Comparison of ENCODE assay signal across 27 cellular contexts in the genomic region with DNA sequence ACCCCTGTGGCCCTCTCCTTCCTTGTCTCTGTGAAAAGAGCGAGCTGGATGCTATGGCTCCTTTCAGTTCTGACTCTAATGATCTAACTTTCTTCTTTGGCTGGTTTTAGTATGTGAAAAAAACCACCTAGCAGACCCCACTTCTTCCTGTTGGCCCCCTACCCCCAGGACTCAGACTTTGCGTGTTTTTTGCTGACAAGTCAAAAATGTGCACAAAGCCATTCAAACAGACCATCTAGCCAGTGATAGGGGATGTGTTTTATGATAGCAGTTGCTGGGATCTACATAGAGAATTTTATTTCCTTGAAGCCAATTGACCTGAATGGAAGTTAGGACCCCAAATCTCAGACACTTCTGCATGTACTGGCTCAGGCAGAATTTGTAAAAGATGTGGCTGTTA.
"Had no signal": no experiment of that assay in that cellular context is flagged by ENCODE, and none has a peak within 500 bp of the region (broad histone marks: within the 10 kb centered on the region; RNA-seq: fewer than 3 reads in every experiment).

No MANE protein-coding gene starts in this region.

- H3K27me3 ChIP-seq: heart right ventricle, hepatocyte, ovary, sigmoid colon, spleen, suprapubic skin, tibial artery, upper lobe of right lung had no signal

- H3K9me3 ChIP-seq: heart right ventricle, lower lobe of right lung, ovary, prostate gland, sigmoid colon, suprapubic skin, thoracic aorta, tibial artery, upper lobe of right lung had no signal

- FAIRE-seq: keratinocyte, small intestine, urothelium cell line had no signal

- H3K4me3 ChIP-seq: heart right ventricle, hepatocyte, lower lobe of right lung, ovary, prostate gland, sigmoid colon, spleen, suprapubic skin, thoracic aorta, tibial artery, upper lobe of right lung had no signal

- H2AFZ ChIP-seq: hepatocyte had no signal

- H3K36me3 ChIP-seq: lower lobe of right lung, ovary, prostate gland, sigmoid colon, suprapubic skin, thoracic aorta had no signal

- H3K4me1 ChIP-seq: lower lobe of right lung, prostate gland, sigmoid colon, tibial artery, upper lobe of right lung had no signal

- DNase-seq: heart right ventricle; kidney glomerular epithelial cell; left cardiac atrium; lower lobe of right lung; mammary epithelial cell; mesenchymal stem cell; natural killer cell; ovary; posterior cingulate gyrus; retina; right cardiac atrium; sigmoid colon; small intestine; spleen; stimulated activated CD4-positive, alpha-beta T cell treated with anti-CD3 and anti-CD28 coated beads, Interleukin-4, amount 100 ng/mL, for 24 hours; stimulated activated naive CD4-positive, alpha-beta T cell; tibial artery; trophoblast cell; upper lobe of right lung had no signal

- H3K27ac ChIP-seq: heart right ventricle, hepatocyte, lower lobe of right lung, ovary, prostate gland, sigmoid colon, spleen, suprapubic skin, thoracic aorta, tibial artery, upper lobe of right lung had no signal

- ATAC-seq: heart right ventricle; left cardiac atrium; left lobe of liver; lower lobe of right lung; natural killer cell; stimulated activated effector memory CD8-positive, alpha-beta T cell treated with anti-CD3 and anti-CD28 coated beads, Interleukin-12 subunit alpha, Interleukin-12 subunit beta, amount 100 ng/mL, for 72 hours; upper lobe of right lung had no signal

- H3K79me2 ChIP-seq: hepatocyte had no signal

- H3K4me2 ChIP-seq: hepatocyte had no signal
